Comparison of ENCODE assay signal across 17 cellular contexts in genomic region chr14:99377951-99378350, GRCh38.
"Had no signal": no experiment of that assay in that cellular context is flagged by ENCODE, and none has a peak within 500 bp of the region (broad histone marks: within the 10 kb centered on the region; RNA-seq: fewer than 3 reads in every experiment).

No MANE protein-coding gene starts in this region.

- H3K27ac ChIP-seq: SJCRH30 had no signal

- ATAC-seq: Right ventricle myocardium inferior had no signal

- DNase-seq: KBM-7, NCI-H1048, NCI-H1105, NCI-H1417, NCI-H1436 treated with DMSO at 0.1 percent for 48 hours, NCI-H1694, NCI-H187 treated with DMSO at 0.1 percent for 48 hours, NCI-H2029 treated with DMSO at 0.1 percent for 48 hours, NCI-H2171 treated with DMSO at 0.1 percent for 48 hours, NCI-H345, NCI-H524, NCI-H69, NCI-H774, RPMI8226, SHP77 treated with DMSO at 0.1 percent for 48 hours had no signal
